Comparison of ENCODE assay signal across 8 cellular contexts in the genomic region with DNA sequence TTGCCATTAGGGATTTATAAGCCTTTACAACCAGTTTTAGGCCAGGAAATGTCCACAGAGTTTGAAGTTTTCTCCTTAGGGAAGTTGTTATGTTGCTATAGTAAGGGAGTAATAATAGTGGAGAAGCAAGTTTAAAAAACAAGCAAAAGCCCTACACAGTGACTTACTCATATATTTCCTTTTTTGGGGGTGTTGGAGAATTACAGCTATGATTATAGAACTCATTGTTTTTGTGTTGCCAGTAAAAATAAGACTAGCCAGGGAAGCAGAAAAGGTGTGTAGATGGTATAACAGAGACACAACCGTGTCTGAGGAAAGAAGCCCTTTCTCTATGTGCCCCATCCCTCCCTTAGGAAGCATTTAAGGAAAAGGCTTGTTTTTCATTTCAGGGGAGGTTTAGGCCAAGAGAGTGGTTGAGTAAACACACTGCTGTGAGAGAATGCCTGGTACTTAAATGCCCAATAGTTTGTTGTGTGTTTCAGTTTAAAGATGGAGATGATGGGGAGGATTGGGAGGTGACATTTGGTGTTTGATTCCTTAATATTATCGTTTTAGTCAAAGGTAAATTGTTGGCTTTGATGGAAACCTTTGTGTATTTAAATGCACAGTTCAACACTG. TPM values are rescaled to one million over a fixed set of nuclear protein-coding genes. Genes with fewer than 3 reads are reported as not detected.
DNase-seq lines count a peak whose midpoint lies in the region; ATAC-seq and TF ChIP-seq lines count a peak whose summit lies in the region.

No MANE protein-coding gene starts in this region.

- peaks cover 45% of the 10 kb centered on the region for H3K4me1 ChIP-seq in A673 (ENCODE audit: insufficient read depth, low read length, poor library complexity, severe bottlenecking)
- peaks cover 52% of the 10 kb centered on the region for H3K4me1 ChIP-seq in HUES48 (ENCODE audit: control insufficient read depth, insufficient read depth, low read length)
- H3K4me1 ChIP-seq in body of pancreas, result peaks cover 62% of the 10 kb centered on the region
- H3K4me1 ChIP-seq in mesenchymal stem cell (ENCODE audit: control insufficient read depth, insufficient read depth, low read depth, low read length), result peaks cover 5% of the 10 kb centered on the region

- H3K27me3 ChIP-seq in A673 (replicated peaks; ENCODE audit: insufficient read depth, low read depth, low read length, poor library complexity) (no peaks in the 10 kb centered on the region), HUES48 (ENCODE audit: control insufficient read depth, insufficient read depth, low read length) (no peaks in the 10 kb centered on the region), body of pancreas (no peaks in the 10 kb centered on the region), mesenchymal stem cell (ENCODE audit: control insufficient read depth in 1 of 2, insufficient read depth in 1 of 2, low read length in 2 of 2) (no peaks in the 10 kb centered on the region)

- WGBS in body of pancreas, 2 donors, result 5 to 6% methylated on average over 2 of the region's 2 CpGs
- WGBS in mesenchymal stem cell, result 44% methylated on average over 2 of the region's 2 CpGs

- intact Hi-C loops in A673 (cut with micrococcal nuclease; ENCODE audit: unreplicated experiment), result no loop called here
- intact Hi-C loops in body of pancreas (cut with DNase I), result no loop called here

- H2BK15ac ChIP-seq in mesenchymal stem cell (ENCODE audit: low read depth, poor library complexity, severe bottlenecking), result no peak overlapping the region

- BruUV-seq in A673 (replicated peaks; lab: Mats Ljungman, UMichigan), result no TSS peak

- H3K23ac ChIP-seq in mesenchymal stem cell (ENCODE audit: low read length in 2 of 2), result no peak overlapping the region

- H3K36me3 ChIP-seq in A673 (ENCODE audit: insufficient read depth, low read length, poor library complexity, severe bottlenecking), result no peaks in the 10 kb centered on the region
- no peaks in the 10 kb centered on the region for H3K36me3 ChIP-seq in HUES48 (ENCODE audit: control insufficient read depth, insufficient read depth, low read length)
- no peaks in the 10 kb centered on the region for H3K36me3 ChIP-seq in body of pancreas (replicated peaks in 1 of 2; ENCODE audit: insufficient read depth in 1 of 2, low read depth in 2 of 2)
- no peaks in the 10 kb centered on the region for H3K36me3 ChIP-seq in mesenchymal stem cell (ENCODE audit: control insufficient read depth in 1 of 2, insufficient read depth in 2 of 2, low read depth in 1 of 2, low read length in 2 of 2)

- no peak for DNase-seq in A673 (ENCODE audit: low spot score)
- DNase-seq in body of pancreas, result no peak
- peak; percentile 53 for DNase-seq in mesenchymal stem cell
- DNase-seq in mucosa of gallbladder (ENCODE audit: low spot score), result no peak
- no peak for DNase-seq in NCI-H526 treated with DMSO at 0.1 percent for 48 hours (lab: John Stamatoyannopoulos, UW)
- DNase-seq in NCI-H2029 treated with DMSO at 0.1 percent for 48 hours (lab: John Stamatoyannopoulos, UW), result no peak

- H3K4me2 ChIP-seq in mesenchymal stem cell (ENCODE audit: low read length, poor library complexity, severe bottlenecking), result peak overlapping the region; percentile 1

- no peak overlapping the region for H2AFZ ChIP-seq in mesenchymal stem cell (ENCODE audit: low read depth, low read length)

- H3K9me3 ChIP-seq in A673 (ENCODE audit: low read depth, low read length, poor library complexity, severe bottlenecking), result no peaks in the 10 kb centered on the region
- H3K9me3 ChIP-seq in HUES48 (ENCODE audit: control insufficient read depth, insufficient read depth, low read length), result no peaks in the 10 kb centered on the region
- no peaks in the 10 kb centered on the region for H3K9me3 ChIP-seq in body of pancreas
- no peaks in the 10 kb centered on the region for H3K9me3 ChIP-seq in mesenchymal stem cell (ENCODE audit: control insufficient read depth, low read length)

- no peak for TF ChIP-seq POLR2A in body of pancreas (IDR thresholded peaks at IDR 0.05)

- no peak overlapping the region for H2BK12ac ChIP-seq in mesenchymal stem cell (ENCODE audit: low read length in 2 of 2)

- no peak for ATAC-seq in body of pancreas
- ATAC-seq in GM21786 (IDR thresholded peaks at IDR 0.05; ENCODE audit: unreplicated experiment), result no peak

- POLR2A ChIA-PET in A673 (lab: Charles Lee; ENCODE audit: low non-redundant PET), result interaction anchor here (0.6 kb wide), 1 partner anchor 1769 kb away, joined by 20 read pairs; no protein-coding TSS in a partner anchor

- no peak overlapping the region for H3K4ac ChIP-seq in mesenchymal stem cell (ENCODE audit: low read depth in 1 of 2, low read length in 2 of 2)

- no peak overlapping the region for H2AK5ac ChIP-seq in mesenchymal stem cell (ENCODE audit: low read length, severe bottlenecking)

- H3K27ac ChIP-seq in A673 (ENCODE audit: low read depth, low read length, poor library complexity, severe bottlenecking) (no peak overlapping the region), HUES48 (ENCODE audit: low read depth, low read length) (peak overlapping the region; percentile 72), body of pancreas (peak overlapping the region in 3 of 4 donors; percentile 99 to 100 (median 100)), mesenchymal stem cell (ENCODE audit: low read length, poor library complexity, severe bottlenecking) (no peak overlapping the region)

- no peak overlapping the region for H3K14ac ChIP-seq in mesenchymal stem cell (ENCODE audit: low read length in 2 of 2)

- H4K8ac ChIP-seq in mesenchymal stem cell (ENCODE audit: low read length), result no peak overlapping the region

- H2BK5ac ChIP-seq in mesenchymal stem cell (ENCODE audit: low read depth, low read length, poor library complexity, severe bottlenecking), result no peak overlapping the region

- no peak overlapping the region for H3K18ac ChIP-seq in mesenchymal stem cell (ENCODE audit: low read depth in 1 of 2, low read length in 2 of 2)

- no peak overlapping the region for H4K91ac ChIP-seq in mesenchymal stem cell (ENCODE audit: low read length)

- H3K9ac ChIP-seq in HUES48 (ENCODE audit: low read depth, low read length) (no peak overlapping the region), mesenchymal stem cell (ENCODE audit: low read length) (peak overlapping the region; percentile 99)

- CTCF ChIA-PET in A673 (lab: Charles Lee), result no interaction called here

- no peaks in the 10 kb centered on the region for H3K79me1 ChIP-seq in mesenchymal stem cell (replicated peaks; ENCODE audit: low read length, poor library complexity, severe bottlenecking)

- H3K4me3 ChIP-seq in A673 (ENCODE audit: low read depth, low read length, poor library complexity, severe bottlenecking) (peak overlapping the region; percentile 93), HUES48 (ENCODE audit: low read depth, low read length) (peak overlapping the region; percentile 84), body of pancreas (no peak overlapping the region), mesenchymal stem cell (ENCODE audit: insufficient read depth in 1 of 2, low read depth in 1 of 2, low read length in 2 of 2) (peak overlapping the region in 1 of 2 experiments; percentile 91)

- no peak for TF ChIP-seq CTCF in A673 (conservative IDR thresholded peaks at IDR 0.05; ENCODE audit: low read depth, low read length)
- TF ChIP-seq CTCF in body of pancreas (IDR thresholded peaks at IDR 0.05), result no peak

- H2BK120ac ChIP-seq in mesenchymal stem cell (ENCODE audit: low read depth, low read length), result no peak overlapping the region

RNA-seq across cellular contexts. Expression of a gene that starts 2.4 kb away (rescaled TPM):
- total RNA-seq in A673 (2021) (185 and 204 TPM in 2 replicates), body of pancreas (100 to 1,000 TPM in 1 of 2 donors, 10 to 100 TPM in 1; 58.7 to 113 TPM), mucosa of gallbladder (213 TPM)
- polyA plus RNA-seq in mesenchymal stem cell (2013, experiment 1 of 2), result 185 TPM
- polyA plus RNA-seq in mesenchymal stem cell (2013, experiment 2 of 2), result 192 TPM

RNA-seq across cellular contexts. Expression of a gene that starts 30.4 kb away (rescaled TPM):
- total RNA-seq in A673 (2021) (0.13 and 0.42 TPM in 2 replicates), body of pancreas (not detected), mucosa of gallbladder (not detected)
- 0.15 TPM for polyA plus RNA-seq in mesenchymal stem cell (2013, experiment 1 of 2)
- 0.26 TPM for polyA plus RNA-seq in mesenchymal stem cell (2013, experiment 2 of 2)

Comparison
In these comparisons a context has a peak if more than half of its experiments do, and no peak if none do; other contexts are left out.
1. H3K27ac ChIP-seq: peak in HUES48 (single experiment) and body of pancreas (3 of 4); none in A673 (single experiment) and mesenchymal stem cell (single experiment).
2. H3K4me3 ChIP-seq: peak in A673 (single experiment) and HUES48 (single experiment); none in body of pancreas (0 of 2).